1 cellular context compared by ENCODE assay signal in genomic region chr12:9115731-9116689, GRCh38.
TF ChIP-seq lines count a peak whose summit lies in the region.

A2M (minus strand) TSS chr12:9115919; CDS start chr12:9115849, 70 bp downstream.

TF ChIP-seq in SK-N-SH, 30 proteins besides CTCF, POLR2A, EP300 and RAD21 (continued from another document):
- TF ChIP-seq, protein P1, sequence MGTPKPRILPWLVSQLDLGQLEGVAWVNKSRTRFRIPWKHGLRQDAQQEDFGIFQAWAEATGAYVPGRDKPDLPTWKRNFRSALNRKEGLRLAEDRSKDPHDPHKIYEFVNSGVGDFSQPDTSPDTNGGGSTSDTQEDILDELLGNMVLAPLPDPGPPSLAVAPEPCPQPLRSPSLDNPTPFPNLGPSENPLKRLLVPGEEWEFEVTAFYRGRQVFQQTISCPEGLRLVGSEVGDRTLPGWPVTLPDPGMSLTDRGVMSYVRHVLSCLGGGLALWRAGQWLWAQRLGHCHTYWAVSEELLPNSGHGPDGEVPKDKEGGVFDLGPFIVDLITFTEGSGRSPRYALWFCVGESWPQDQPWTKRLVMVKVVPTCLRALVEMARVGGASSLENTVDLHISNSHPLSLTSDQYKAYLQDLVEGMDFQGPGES (IDR thresholded peaks at IDR 0.05; ENCODE audit: low read depth, low read length) = no peak
- TF ChIP-seq FOXM1 (IDR thresholded peaks at IDR 0.05; ENCODE audit: low read depth) = no peak
- TF ChIP-seq, protein P2, sequence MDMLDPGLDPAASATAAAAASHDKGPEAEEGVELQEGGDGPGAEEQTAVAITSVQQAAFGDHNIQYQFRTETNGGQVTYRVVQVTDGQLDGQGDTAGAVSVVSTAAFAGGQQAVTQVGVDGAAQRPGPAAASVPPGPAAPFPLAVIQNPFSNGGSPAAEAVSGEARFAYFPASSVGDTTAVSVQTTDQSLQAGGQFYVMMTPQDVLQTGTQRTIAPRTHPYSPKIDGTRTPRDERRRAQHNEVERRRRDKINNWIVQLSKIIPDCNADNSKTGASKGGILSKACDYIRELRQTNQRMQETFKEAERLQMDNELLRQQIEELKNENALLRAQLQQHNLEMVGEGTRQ (IDR thresholded peaks at IDR 0.05; ENCODE audit: borderline replicate concordance, low read depth, low read length) = no peak
- TF ChIP-seq, protein P3, sequence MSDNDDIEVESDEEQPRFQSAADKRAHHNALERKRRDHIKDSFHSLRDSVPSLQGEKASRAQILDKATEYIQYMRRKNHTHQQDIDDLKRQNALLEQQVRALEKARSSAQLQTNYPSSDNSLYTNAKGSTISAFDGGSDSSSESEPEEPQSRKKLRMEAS (IDR thresholded peaks at IDR 0.05; ENCODE audit: low read depth) = no peak
